8 cellular contexts compared by ENCODE assay signal in the genomic region with DNA sequence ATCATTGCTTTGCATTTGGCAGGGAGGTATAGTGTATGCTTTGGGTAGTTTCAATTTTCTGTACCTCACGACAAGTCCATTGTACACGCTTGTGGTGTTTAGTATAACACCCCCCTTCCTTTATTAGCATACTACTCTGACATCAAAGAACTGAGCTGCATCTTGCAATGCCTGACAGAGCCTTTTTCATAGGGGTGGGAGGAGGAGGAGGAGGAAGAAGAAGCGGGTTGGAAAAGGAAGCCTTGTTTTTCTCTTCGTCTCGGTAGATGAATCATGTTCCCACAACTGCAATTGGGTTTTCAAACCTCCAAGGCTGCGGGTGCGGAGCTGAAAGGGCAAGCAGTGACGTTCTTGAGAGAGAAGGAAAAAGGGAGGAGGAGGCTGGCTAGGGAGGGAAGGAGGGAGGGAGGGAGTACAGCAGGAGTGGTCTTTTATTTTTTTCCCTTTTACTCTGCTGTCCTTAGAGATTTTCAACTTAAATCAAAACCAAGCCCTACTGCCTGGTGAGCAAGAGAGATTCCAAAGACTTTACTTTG.
DNase-seq lines count a peak whose midpoint lies in the region; ATAC-seq and TF ChIP-seq lines count a peak whose summit lies in the region.

No MANE protein-coding gene starts in this region.

- H3K9me3 ChIP-seq in WERI-Rb-1 (ENCODE audit: severe bottlenecking), result peaks cover 6% of the 10 kb centered on the region

- H3K4me3 ChIP-seq in epithelial cell of proximal tubule (ENCODE audit: low read depth, low read length) (no peak overlapping the region), WERI-Rb-1 (ENCODE audit: low read depth, low read length) (no peak overlapping the region)

- no peaks in the 10 kb centered on the region for H3K9me3 Mint-ChIP-seq in naive B cell

- no peaks in the 10 kb centered on the region for H3K27me3 ChIP-seq in WERI-Rb-1 (ENCODE audit: insufficient read depth, low read depth, severe bottlenecking)

- H3K4me1 Mint-ChIP-seq in naive B cell, result peaks cover 23 to 37% (median 24%) of the 10 kb centered on the region in 3 donors

- no peaks in the 10 kb centered on the region for H3K27me3 Mint-ChIP-seq in naive B cell

- no peaks in the 10 kb centered on the region for H3K36me3 Mint-ChIP-seq in naive B cell

- H3K27ac Mint-ChIP-seq in naive B cell, result no peak overlapping the region

- TF ChIP-seq CTCF in epithelial cell of proximal tubule (conservative IDR thresholded peaks at IDR 0.05; ENCODE audit: low read depth, low read length), result no peak
- TF ChIP-seq CTCF in WERI-Rb-1 (IDR thresholded peaks at IDR 0.05; ENCODE audit: low read depth, low read length), result no peak

- ATAC-seq in GM18907 (IDR thresholded peaks at IDR 0.05; ENCODE audit: unreplicated experiment), result peak; percentile 71
- peak; percentile 67 to 71 for ATAC-seq in naive B cell (ENCODE audit: low read depth in 2 of 2)

- no peak overlapping the region for H3K4me3 Mint-ChIP-seq in naive B cell

- peaks cover 35% of the 10 kb centered on the region for H3K36me3 ChIP-seq in WERI-Rb-1

- peak; percentile 85 for DNase-seq in HS-27A (ENCODE audit: low read depth)
- peak; percentile 76 for DNase-seq in activated CD8-positive, alpha-beta memory T cell treated with anti-CD3 and anti-CD28 coated beads for 24 hours
- DNase-seq in epithelial cell of proximal tubule (ENCODE audit: low read depth), result peak; percentile 48
- no peak for DNase-seq in naive B cell
- DNase-seq in stimulated activated CD8-positive, alpha-beta memory T cell treated with anti-CD3 and anti-CD28 coated beads, Interleukin-7, amount 100 ng/mL, for 48 hours (ENCODE audit: extremely low read depth in 1 of 2, low read depth in 1 of 2), result peak; percentile 42 to 71
- DNase-seq in WERI-Rb-1, result no peak
- DNase-seq in NCI-H2196 treated with DMSO at 0.1 percent for 48 hours (lab: John Stamatoyannopoulos, UW; ENCODE audit: unreplicated experiment), result no peak

- no peak overlapping the region for H3K27ac ChIP-seq in WERI-Rb-1

Comparison
In these comparisons a context has a peak if more than half of its experiments do, and no peak if none do; other contexts are left out.
1. DNase-seq: peak in HS-27A (single experiment), activated CD8-positive, alpha-beta memory T cell treated with anti-CD3 and anti-CD28 coated beads for 24 hours (single experiment), epithelial cell of proximal tubule (single experiment) and stimulated activated CD8-positive, alpha-beta memory T cell treated with anti-CD3 and anti-CD28 coated beads, Interleukin-7, amount 100 ng/mL, for 48 hours (2 of 2); none in naive B cell (single experiment), WERI-Rb-1 (single experiment) and NCI-H2196 treated with DMSO at 0.1 percent for 48 hours (single experiment).